In the genomic region with DNA sequence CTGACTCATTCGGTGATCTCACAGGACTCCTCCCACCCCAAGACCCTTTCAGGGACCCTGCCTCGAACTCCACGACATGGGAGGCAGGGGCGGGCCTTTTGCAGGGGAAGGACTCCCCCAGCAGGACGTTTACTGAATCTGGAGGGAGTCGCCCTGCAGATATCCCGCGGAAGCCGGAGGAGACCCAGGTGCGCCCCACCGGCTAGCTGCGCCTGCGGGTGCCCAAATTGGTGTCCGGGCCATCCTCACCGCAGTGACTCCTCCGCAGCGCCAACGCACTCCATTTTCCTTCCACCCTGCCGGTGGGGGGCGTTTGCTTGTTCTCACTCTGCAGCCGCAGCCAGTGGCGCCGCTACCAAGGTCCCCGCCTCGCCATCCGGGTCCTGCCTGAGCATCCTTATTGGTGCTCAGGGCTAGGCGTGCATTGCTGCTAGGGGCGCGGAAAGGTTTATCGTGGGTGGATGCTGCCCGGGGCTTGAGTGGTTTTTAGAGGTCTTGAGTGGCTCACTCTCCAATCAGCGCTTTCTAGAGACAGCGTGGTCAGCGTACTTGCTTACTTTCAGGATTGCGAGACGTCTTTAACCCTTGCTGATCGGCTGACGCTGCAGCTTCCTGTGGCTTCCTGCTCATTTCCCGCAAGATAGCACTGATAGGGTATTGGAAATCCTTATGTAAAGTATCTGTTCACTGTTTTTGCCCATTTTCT, we compare ENCODE assay signal across 8 cellular contexts.
DNase-seq lines count a peak whose midpoint lies in the region; ATAC-seq and TF ChIP-seq lines count a peak whose summit lies in the region.

No MANE protein-coding gene starts in this region.

- no peaks in the 10 kb centered on the region for H3K36me3 Mint-ChIP-seq in neural progenitor cell

- H3K4me1 ChIP-seq in Peyer's patch (peaks cover 0 to 15% (median 0%) of the 10 kb centered on the region in 4 donors), neural progenitor cell (peaks cover 5% of the 10 kb centered on the region), stomach (peaks cover 11 to 17% (median 15%) of the 10 kb centered on the region in 4 donors)

- TF ChIP-seq POLR2A in Peyer's patch (IDR thresholded peaks at IDR 0.05), result no peak
- no peak for TF ChIP-seq POLR2A in stomach (IDR thresholded peaks at IDR 0.05)

- TF ChIP-seq CTCF in Peyer's patch (IDR thresholded peaks at IDR 0.05), result peak in 2 of 6 experiments; percentile 8 to 10
- TF ChIP-seq CTCF in fibroblast of villous mesenchyme (IDR thresholded peaks at IDR 0.05; ENCODE audit: insufficient read depth, low read depth, low read length), result peak; percentile 40
- peak; percentile 55 for TF ChIP-seq CTCF in neural progenitor cell (IDR thresholded peaks at IDR 0.05)
- TF ChIP-seq CTCF in stomach (IDR thresholded peaks at IDR 0.05), result peak in 2 of 7 experiments; percentile 10 to 27

- peak overlapping the region; percentile 21 to 51 (median 36) for H3K4me3 ChIP-seq in Peyer's patch
- H3K4me3 ChIP-seq in fibroblast of villous mesenchyme (ENCODE audit: low read depth, low read length), result peak overlapping the region; percentile 61
- peak overlapping the region; percentile 58 for H3K4me3 ChIP-seq in neural progenitor cell
- peak overlapping the region; percentile 41 to 54 (median 48) for H3K4me3 ChIP-seq in stomach

- H3K9me3 ChIP-seq in Peyer's patch (no peaks in the 10 kb centered on the region), neural progenitor cell (ENCODE audit: low read depth) (no peaks in the 10 kb centered on the region), stomach (no peaks in the 10 kb centered on the region)

- WGBS in stomach, 5 donors, result 1 to 3% (median 1%) methylated on average over 20 to 39 of the region's 39 CpGs

- ATAC-seq in GM19395 (IDR thresholded peaks at IDR 0.05; ENCODE audit: unreplicated experiment) (peak; percentile 97), HG03469 (IDR thresholded peaks at IDR 0.05; ENCODE audit: unreplicated experiment) (peak; percentile 87)

- peak overlapping the region; percentile 92 for H3K4me3 Mint-ChIP-seq in neural progenitor cell

- H3K27me3 ChIP-seq in Peyer's patch (no peaks in the 10 kb centered on the region), neural progenitor cell (no peaks in the 10 kb centered on the region), stomach (peaks cover 0 to 39% (median 22%) of the 10 kb centered on the region in 3 donors)

- peaks cover 2% of the 10 kb centered on the region for H3K9me3 Mint-ChIP-seq in neural progenitor cell

- intact Hi-C loops in stomach (cut with DNase I; ENCODE audit: low total_unique reads), result no loop called here

- peak overlapping the region; percentile 99 for H2AFZ ChIP-seq in neural progenitor cell (replicated peaks)

- TF ChIP-seq EP300 in stomach (IDR thresholded peaks at IDR 0.05), result no peak

- H3K36me3 ChIP-seq in Peyer's patch, result no peaks in the 10 kb centered on the region
- no peaks in the 10 kb centered on the region for H3K36me3 ChIP-seq in neural progenitor cell
- no peaks in the 10 kb centered on the region for H3K36me3 ChIP-seq in stomach

- H4K20me1 ChIP-seq in neural progenitor cell (ENCODE audit: low read depth), result no peaks in the 10 kb centered on the region

- H3K4me2 ChIP-seq in neural progenitor cell, result peak overlapping the region; percentile 89

- no peak overlapping the region for H3K9ac ChIP-seq in neural progenitor cell

- H3K4me1 Mint-ChIP-seq in neural progenitor cell, result peaks cover 11% of the 10 kb centered on the region

- no peaks in the 10 kb centered on the region for H3K79me2 ChIP-seq in neural progenitor cell (ENCODE audit: low read depth)

- H3K27me3 Mint-ChIP-seq in neural progenitor cell (ENCODE audit: insufficient read depth, low read depth), result peaks cover 2% of the 10 kb centered on the region

- DNase-seq in CD1c-positive myeloid dendritic cell (ENCODE audit: extremely low spot score), result peak; percentile 61
- DNase-seq in Peyer's patch, result peak; percentile 59 to 87 (median 69)
- peak; percentile 88 for DNase-seq in activated effector memory CD4-positive, alpha-beta T cell treated with anti-CD3 and anti-CD28 coated beads, Interleukin-2, amount 50 U/mL, for 16 hours
- DNase-seq in fibroblast of villous mesenchyme (ENCODE audit: low read depth), result peak; percentile 91
- DNase-seq in neural progenitor cell (ENCODE audit: low spot score), result peak; percentile 87
- peak; percentile 55 for DNase-seq in stomach

- peaks cover 20% of the 10 kb centered on the region for H3F3A ChIP-seq in neural progenitor cell (ENCODE audit: low read depth)

- H3K27ac ChIP-seq in Peyer's patch (peak overlapping the region in 1 of 4 donors; percentile 14), neural progenitor cell (no peak overlapping the region), stomach (peak overlapping the region in 1 of 5 donors; percentile 42)

- peak overlapping the region; percentile 67 for H3K27ac Mint-ChIP-seq in neural progenitor cell
